Comparison of ENCODE assay signal across 1 cellular context in genomic region chr11:119290894-119291497, GRCh38.
A peak's percentile ranks its signal among the peaks of the same experiment; 100 is the strongest.
TF ChIP-seq lines count a peak whose summit lies in the region.

No MANE protein-coding gene starts in this region.

TF ChIP-seq in K562, 482 proteins besides CTCF, POLR2A, EP300 and RAD21:
- TF ChIP-seq TRIM24 (IDR thresholded peaks at IDR 0.05) (peak in 1 of 2 experiments; percentile 75; a peak in 2 of 4 replicates), ZNF764 (CRISPR knock-in tag; IDR thresholded peaks at IDR 0.05; ENCODE audit: low read depth) (no peak), RBM15 (IDR thresholded peaks at IDR 0.05; ENCODE audit: insufficient read depth, low read length) (no peak), CBX3 (IDR thresholded peaks at IDR 0.05; ENCODE audit: borderline replicate concordance in 1 of 2, low read length in 2 of 2) (peak in 1 of 2 experiments; percentile 96; a peak in 2 of 3 replicates), TRIM28 (IDR thresholded peaks at IDR 0.05) (peak; percentile 98), KLF13 (tag; IDR thresholded peaks at IDR 0.05; ENCODE audit: borderline replicate concordance, low read depth) (no peak), CBX5 (IDR thresholded peaks at IDR 0.05; ENCODE audit: borderline replicate concordance, low read depth) (peak; percentile 89), ZNF280A (IDR thresholded peaks at IDR 0.05; ENCODE audit: low read depth, partially characterized antibody) (peak; percentile 62), TARDBP (IDR thresholded peaks at IDR 0.05) (no peak), POLR2AphosphoS5 (IDR thresholded peaks at IDR 0.05; ENCODE audit: control insufficient read depth, insufficient read depth, low read depth, low read length) (no peak)
